In the genomic region with DNA sequence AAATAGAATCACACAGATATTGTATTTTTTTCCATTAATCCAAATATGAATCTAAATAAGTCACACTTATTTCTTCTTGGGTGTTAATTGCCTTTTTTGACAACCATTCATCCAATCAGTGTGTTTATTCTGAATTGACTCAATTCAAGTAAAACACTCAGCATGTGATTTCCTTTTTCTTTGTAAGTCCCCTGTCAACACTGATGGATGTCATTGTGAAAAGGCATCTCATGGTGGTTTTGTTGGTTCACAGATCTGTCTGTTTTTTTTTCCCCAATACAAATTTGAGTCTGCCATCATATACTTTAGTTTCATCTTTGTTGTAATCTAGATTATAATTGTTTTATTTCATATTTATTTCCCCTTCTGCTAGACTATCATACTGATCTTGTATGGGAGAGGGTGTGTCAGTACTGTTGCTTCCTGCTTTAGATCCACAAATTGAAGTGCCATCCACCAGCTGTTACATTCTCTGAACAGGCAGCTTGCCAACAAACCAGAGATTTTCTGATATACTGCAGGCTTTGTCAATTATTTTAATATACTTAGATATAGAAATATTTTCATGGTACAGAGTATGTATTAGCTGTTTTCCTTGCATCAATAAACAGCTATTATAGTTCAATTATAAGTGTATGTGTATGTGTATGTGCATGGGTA, we compare ENCODE assay signal across 1 cellular context.
TF ChIP-seq lines count a peak whose summit lies in the region.

No MANE protein-coding gene starts in this region.

TF ChIP-seq in GM12878, 131 proteins besides CTCF, POLR2A, EP300 and RAD21 (continued from another document):
- TF ChIP-seq, protein P1, sequence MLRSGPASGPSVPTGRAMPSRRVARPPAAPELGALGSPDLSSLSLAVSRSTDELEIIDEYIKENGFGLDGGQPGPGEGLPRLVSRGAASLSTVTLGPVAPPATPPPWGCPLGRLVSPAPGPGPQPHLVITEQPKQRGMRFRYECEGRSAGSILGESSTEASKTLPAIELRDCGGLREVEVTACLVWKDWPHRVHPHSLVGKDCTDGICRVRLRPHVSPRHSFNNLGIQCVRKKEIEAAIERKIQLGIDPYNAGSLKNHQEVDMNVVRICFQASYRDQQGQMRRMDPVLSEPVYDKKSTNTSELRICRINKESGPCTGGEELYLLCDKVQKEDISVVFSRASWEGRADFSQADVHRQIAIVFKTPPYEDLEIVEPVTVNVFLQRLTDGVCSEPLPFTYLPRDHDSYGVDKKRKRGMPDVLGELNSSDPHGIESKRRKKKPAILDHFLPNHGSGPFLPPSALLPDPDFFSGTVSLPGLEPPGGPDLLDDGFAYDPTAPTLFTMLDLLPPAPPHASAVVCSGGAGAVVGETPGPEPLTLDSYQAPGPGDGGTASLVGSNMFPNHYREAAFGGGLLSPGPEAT (IDR thresholded peaks at IDR 0.05; ENCODE audit: low read depth), result peak; percentile 89
- TF ChIP-seq BACH1 (IDR thresholded peaks at IDR 0.05; ENCODE audit: borderline replicate concordance) (peak; percentile 41; the same call in 1 of the 2 replicates), ATF7 (IDR thresholded peaks at IDR 0.05; ENCODE audit: low read depth) (peak; percentile 82), MEF2A (IDR thresholded peaks at IDR 0.05; ENCODE audit: insufficient read depth, low read depth, low read length) (no peak), ZNF384 (IDR thresholded peaks at IDR 0.05; ENCODE audit: borderline replicate concordance, low read depth, low read length) (peak; percentile 77; the same call in 1 of the 2 replicates), STAT3 (IDR thresholded peaks at IDR 0.05; ENCODE audit: low read depth, low read length) (peak; percentile 63; the same call in 1 of the 2 replicates), DPF2 (IDR thresholded peaks at IDR 0.05) (peak; percentile 59; the same call in 1 of the 2 replicates), RAD51 (IDR thresholded peaks at IDR 0.05) (peak; percentile 75)
- TF ChIP-seq, protein P2, sequence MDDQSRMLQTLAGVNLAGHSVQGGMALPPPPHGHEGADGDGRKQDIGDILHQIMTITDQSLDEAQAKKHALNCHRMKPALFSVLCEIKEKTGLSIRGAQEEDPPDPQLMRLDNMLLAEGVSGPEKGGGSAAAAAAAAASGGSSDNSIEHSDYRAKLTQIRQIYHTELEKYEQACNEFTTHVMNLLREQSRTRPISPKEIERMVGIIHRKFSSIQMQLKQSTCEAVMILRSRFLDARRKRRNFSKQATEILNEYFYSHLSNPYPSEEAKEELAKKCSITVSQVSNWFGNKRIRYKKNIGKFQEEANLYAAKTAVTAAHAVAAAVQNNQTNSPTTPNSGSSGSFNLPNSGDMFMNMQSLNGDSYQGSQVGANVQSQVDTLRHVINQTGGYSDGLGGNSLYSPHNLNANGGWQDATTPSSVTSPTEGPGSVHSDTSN (IDR thresholded peaks at IDR 0.05; ENCODE audit: insufficient replicate concordance, low read depth, low read length), result peak; percentile 82
